Comparison of ENCODE assay signal across 9 cellular contexts in genomic region chr6:6751615-6752014, GRCh38.
DNase-seq lines count a peak whose midpoint lies in the region; ATAC-seq lines count a peak whose summit lies in the region.
"Had no signal": no experiment of that assay in that cellular context is flagged by ENCODE, and none has a peak within 500 bp of the region (broad histone marks: within the 10 kb centered on the region; RNA-seq: fewer than 3 reads in every experiment).

No MANE protein-coding gene starts in this region.

- H3K27me3 ChIP-seq in subcutaneous abdominal adipose tissue (ENCODE audit: control insufficient read depth in 5 of 5, insufficient read depth in 4 of 5, low read length in 5 of 5) (no peaks in the 10 kb centered on the region), aorta (ENCODE audit: control insufficient read depth in 1 of 2, insufficient read depth in 2 of 2, low read length in 1 of 2) (no peaks in the 10 kb centered on the region)

- DNase-seq in activated CD4-positive, alpha-beta T cell treated with anti-CD3 and anti-CD28 coated beads for 24 hours (ENCODE audit: low read depth in 2 of 2) = peak; percentile 7 to 18
- no peak for DNase-seq in activated CD4-positive, alpha-beta T cell treated with anti-CD3 and anti-CD28 coated beads, Interleukin-2, amount 50 U/mL, for 4 hours
- DNase-seq in activated CD4-positive, alpha-beta T cell treated with anti-CD3 and anti-CD28 coated beads, Interleukin-2, amount 50 U/mL, for 48 hours = peak; percentile 19 to 45
- DNase-seq in mesenteric fat pad (ENCODE audit: low spot score) (peak; percentile 88), NCI-H2107 treated with DMSO at 0.1 percent for 48 hours (lab: John Stamatoyannopoulos, UW; ENCODE audit: unreplicated experiment) (no peak), aorta (no peak)
- DNase-seq: NCI-H146 had no signal

- intact Hi-C loops in aorta (cut with DNase I) = no loop called here

- H3K4me3 ChIP-seq in subcutaneous abdominal adipose tissue (ENCODE audit: low read depth in 1 of 5, low read length in 5 of 5) (peak overlapping the region in 3 of 5 donors; percentile 20 to 60 (median 23)), aorta (ENCODE audit: low read length in 2 of 2) (no peak overlapping the region)

- H3K9ac ChIP-seq in subcutaneous abdominal adipose tissue (ENCODE audit: low read length in 5 of 5) = peak overlapping the region in 2 of 5 donors; percentile 29 to 73

- H3K36me3 ChIP-seq in subcutaneous abdominal adipose tissue (ENCODE audit: control insufficient read depth in 5 of 5, insufficient read depth in 5 of 5, low read length in 5 of 5) (no peaks in the 10 kb centered on the region), aorta (ENCODE audit: control insufficient read depth in 1 of 2, insufficient read depth in 2 of 2, low read length in 1 of 2) (no peaks in the 10 kb centered on the region)

- no peak for ATAC-seq in HG02870 (IDR thresholded peaks at IDR 0.05; ENCODE audit: unreplicated experiment)
- ATAC-seq in aorta (ENCODE audit: low FRiP score) = no peak

- H3K27ac ChIP-seq in subcutaneous abdominal adipose tissue (ENCODE audit: low read depth, low read length) (peak overlapping the region; percentile 80), aorta (ENCODE audit: low read depth in 1 of 2, low read length in 2 of 2) (no peak overlapping the region)

- H3K9me3 ChIP-seq in subcutaneous abdominal adipose tissue (ENCODE audit: control insufficient read depth in 5 of 5, low read length in 5 of 5) (no peaks in the 10 kb centered on the region), aorta (ENCODE audit: control insufficient read depth, low read length) (no peaks in the 10 kb centered on the region)

- H3K4me1 ChIP-seq in subcutaneous abdominal adipose tissue (ENCODE audit: control insufficient read depth in 5 of 5, insufficient read depth in 5 of 5, low read length in 5 of 5) = peaks cover 14 to 54% (median 47%) of the 10 kb centered on the region in 5 donors
- no peaks in the 10 kb centered on the region for H3K4me1 ChIP-seq in aorta (ENCODE audit: control insufficient read depth in 1 of 2, insufficient read depth in 2 of 2, low read length in 2 of 2)

- WGBS in aorta, 2 donors = 44 to 49% methylated on average over 8 of the region's 8 CpGs

Comparison
In these comparisons a context has a peak if more than half of its experiments do, and no peak if none do; other contexts are left out.
1. DNase-seq: peak in activated CD4-positive, alpha-beta T cell treated with anti-CD3 and anti-CD28 coated beads for 24 hours (2 of 2), activated CD4-positive, alpha-beta T cell treated with anti-CD3 and anti-CD28 coated beads, Interleukin-2, amount 50 U/mL, for 48 hours (2 of 2) and mesenteric fat pad (single experiment); none in activated CD4-positive, alpha-beta T cell treated with anti-CD3 and anti-CD28 coated beads, Interleukin-2, amount 50 U/mL, for 4 hours (0 of 2), NCI-H2107 treated with DMSO at 0.1 percent for 48 hours (single experiment) and aorta (0 of 2).
2. H3K4me3 ChIP-seq: peak in subcutaneous abdominal adipose tissue (3 of 5); none in aorta (0 of 2).